In genomic region chr1:203368624-203369451, GRCh38 we compare ENCODE assay signal across 1 cellular context.
TF ChIP-seq lines count a peak whose summit lies in the region.

No MANE protein-coding gene starts in this region.

TF ChIP-seq in GM23338, 12 proteins besides CTCF, POLR2A, EP300 and RAD21 (continued from another document):
- TF ChIP-seq ETS1 (IDR thresholded peaks at IDR 0.05) = no peak
